8 cellular contexts compared by ENCODE assay signal in genomic region chr5:10307206-10308148, GRCh38. TPM values are rescaled to one million over a fixed set of nuclear protein-coding genes. Genes with fewer than 3 reads are reported as not detected.
DNase-seq lines count a peak whose midpoint lies in the region; ATAC-seq and TF ChIP-seq lines count a peak whose summit lies in the region.

CMBL (minus strand) TSS chr5:10307902; CDS start chr5:10290762, 17,140 bp downstream.

- H3K4me3 ChIP-seq in A673 (ENCODE audit: low read depth, low read length, poor library complexity, severe bottlenecking) (peak within 1 kb of the TSS; percentile 55), esophagus (ENCODE audit: low read depth in 1 of 2, low read length in 2 of 2) (peak within 1 kb of the TSS; percentile 48 to 60), mucosa of descending colon (peak within 1 kb of the TSS; percentile 30), thymus (ENCODE audit: low read length) (peak within 1 kb of the TSS; percentile 46)

- H3K36me3 Mint-ChIP-seq in activated CD8-positive, alpha-beta T cell treated with anti-CD3 and anti-CD28 coated beads, Interleukin-2, amount 10 ng/mL, durations not matched to agents 7 days and 5 days (ENCODE audit: low read depth): no peaks in the 10 kb centered on the region

- H3K9me3 ChIP-seq in A673 (ENCODE audit: low read depth, low read length, poor library complexity, severe bottlenecking) (no peaks in the 10 kb centered on the region), esophagus (ENCODE audit: control insufficient read depth in 2 of 2, insufficient read depth in 1 of 2, low read depth in 1 of 2, low read length in 1 of 2) (no peaks in the 10 kb centered on the region), mucosa of descending colon (no peaks in the 10 kb centered on the region), thymus (ENCODE audit: control insufficient read depth) (no peaks in the 10 kb centered on the region)

- H3K27me3 ChIP-seq in A673 (replicated peaks; ENCODE audit: insufficient read depth, low read depth, low read length, poor library complexity) (no peaks in the 10 kb centered on the region), esophagus (ENCODE audit: control insufficient read depth in 1 of 2, insufficient read depth in 2 of 2, low read length in 2 of 2) (no peaks in the 10 kb centered on the region), thymus (ENCODE audit: control insufficient read depth, insufficient read depth) (peaks cover 7% of the 10 kb centered on the region)

- H3K4me1 ChIP-seq in A673 (ENCODE audit: insufficient read depth, low read length, poor library complexity, severe bottlenecking) (peaks cover 4% of the 10 kb centered on the region), esophagus (ENCODE audit: control insufficient read depth in 2 of 2, insufficient read depth in 2 of 2, low read length in 1 of 2) (peaks cover 0 to 3% of the 10 kb centered on the region in 2 donors), mucosa of descending colon (ENCODE audit: low read depth) (peaks cover 30% of the 10 kb centered on the region), thymus (ENCODE audit: control insufficient read depth, insufficient read depth, low read length) (no peaks in the 10 kb centered on the region)

- intact Hi-C loops in A673 (cut with micrococcal nuclease; ENCODE audit: unreplicated experiment): no loop called here
- intact Hi-C loops in mucosa of descending colon (cut with DNase I, micrococcal nuclease): no loop called here

- H3K27ac ChIP-seq in A673 (ENCODE audit: low read depth, low read length, poor library complexity, severe bottlenecking) (peak within 1 kb of the TSS; percentile 55), esophagus (ENCODE audit: low read depth in 2 of 2, low read length in 1 of 2) (peak within 1 kb of the TSS; percentile 66 to 72), thymus (ENCODE audit: low read depth) (peak within 1 kb of the TSS; percentile 42)

- 2 to 3% methylated on average over 56 of the region's 56 CpGs for WGBS in esophagus, 2 donors
- 3% methylated on average over 56 of the region's 56 CpGs for WGBS in thymus

- no peaks in the 10 kb centered on the region for H3K9me3 Mint-ChIP-seq in activated CD8-positive, alpha-beta T cell treated with anti-CD3 and anti-CD28 coated beads, Interleukin-2, amount 10 ng/mL, durations not matched to agents 7 days and 5 days (ENCODE audit: insufficient read depth)

- ATAC-seq in HG02852 (IDR thresholded peaks at IDR 0.05; ENCODE audit: unreplicated experiment) (peak; percentile 78), mucosa of descending colon (peak; percentile 75)
- peak; percentile 91 for ATAC-seq in activated CD8-positive, alpha-beta T cell treated with anti-CD3 and anti-CD28 coated beads, Interleukin-2, amount 10 ng/mL, durations not matched to agents 7 days and 5 days

- TF ChIP-seq CTCF in A673 (conservative IDR thresholded peaks at IDR 0.05; ENCODE audit: low read depth, low read length) (no peak), mucosa of descending colon (IDR thresholded peaks at IDR 0.05) (no peak)

- CTCF ChIA-PET in A673 (lab: Charles Lee): no interaction called here
- CTCF ChIA-PET in activated CD8-positive, alpha-beta T cell treated with anti-CD3 and anti-CD28 coated beads, Interleukin-2, amount 10 ng/mL, durations not matched to agents 7 days and 5 days (lab: Charles Lee): no interaction called here

- TF ChIP-seq POLR2A in GM15510 (IDR thresholded peaks at IDR 0.05; ENCODE audit: borderline replicate concordance, extremely low read depth, insufficient read length): peak; percentile 27

- H3K27ac Mint-ChIP-seq in activated CD8-positive, alpha-beta T cell treated with anti-CD3 and anti-CD28 coated beads, Interleukin-2, amount 10 ng/mL, durations not matched to agents 7 days and 5 days: no peak within 1 kb of the TSS

- no TSS peak for BruUV-seq in A673 (replicated peaks; lab: Mats Ljungman, UMichigan)

- peaks cover 37% of the 10 kb centered on the region for H3K27me3 Mint-ChIP-seq in activated CD8-positive, alpha-beta T cell treated with anti-CD3 and anti-CD28 coated beads, Interleukin-2, amount 10 ng/mL, durations not matched to agents 7 days and 5 days (ENCODE audit: low read depth)

- H3K4me1 Mint-ChIP-seq in activated CD8-positive, alpha-beta T cell treated with anti-CD3 and anti-CD28 coated beads, Interleukin-2, amount 10 ng/mL, durations not matched to agents 7 days and 5 days (ENCODE audit: low read depth): peaks cover 10% of the 10 kb centered on the region

- peak within 1 kb of the TSS; percentile 72 for H3K4me3 Mint-ChIP-seq in activated CD8-positive, alpha-beta T cell treated with anti-CD3 and anti-CD28 coated beads, Interleukin-2, amount 10 ng/mL, durations not matched to agents 7 days and 5 days

- H3K36me3 ChIP-seq in A673 (ENCODE audit: insufficient read depth, low read length, poor library complexity, severe bottlenecking): no peaks in the 10 kb centered on the region
- H3K36me3 ChIP-seq in esophagus (ENCODE audit: control insufficient read depth in 2 of 2, insufficient read depth in 2 of 2, low read length in 1 of 2): no peaks in the 10 kb centered on the region
- H3K36me3 ChIP-seq in mucosa of descending colon (ENCODE audit: low read depth): no peaks in the 10 kb centered on the region
- no peaks in the 10 kb centered on the region for H3K36me3 ChIP-seq in thymus (ENCODE audit: control insufficient read depth, insufficient read depth)

- POLR2A ChIA-PET in A673 (lab: Charles Lee; ENCODE audit: low non-redundant PET): no interaction called here
- POLR2A ChIA-PET in activated CD8-positive, alpha-beta T cell treated with anti-CD3 and anti-CD28 coated beads, Interleukin-2, amount 10 ng/mL, durations not matched to agents 7 days and 5 days (lab: Charles Lee): no interaction called here

- peak; percentile 68 for DNase-seq in A673 (ENCODE audit: low spot score)
- DNase-seq in NCI-H2029 (lab: John Stamatoyannopoulos, UW): peak; percentile 68
- peak; percentile 29 for DNase-seq in activated CD8-positive, alpha-beta T cell treated with anti-CD3 and anti-CD28 coated beads, Interleukin-2, amount 10 ng/mL, durations not matched to agents 7 days and 5 days
- peak; percentile 74 to 85 (median 75) for DNase-seq in mucosa of descending colon

RNA-seq across cellular contexts. Expression of gene CMBL, which starts in this region (rescaled TPM):
- total RNA-seq in A673 (2021) (15.7 and 17.2 TPM in 2 replicates), mucosa of descending colon (100 to 1,000 TPM in 1 of 3 donors, 10 to 100 TPM in 2; 81.4 to 210 (median 97.9) TPM)
- 1 to 10 TPM; 1.6 to 1.9 TPM for total RNA-seq in activated CD8-positive, alpha-beta T cell treated with anti-CD3 and anti-CD28 coated beads, Interleukin-2, amount 10 ng/mL, durations not matched to agents 7 days and 5 days
- polyA plus RNA-seq in esophagus (1 to 10 TPM; 1.9 to 2.8 TPM), thymus (8.1 TPM)

Comparison
In these comparisons a context has a peak if more than half of its experiments do, and no peak if none do; other contexts are left out.
1. Peak in every context shown above with its lines: DNase-seq, ATAC-seq, H3K4me3 ChIP-seq and H3K27ac ChIP-seq.